Comparison of ENCODE assay signal across 8 cellular contexts in the genomic region with DNA sequence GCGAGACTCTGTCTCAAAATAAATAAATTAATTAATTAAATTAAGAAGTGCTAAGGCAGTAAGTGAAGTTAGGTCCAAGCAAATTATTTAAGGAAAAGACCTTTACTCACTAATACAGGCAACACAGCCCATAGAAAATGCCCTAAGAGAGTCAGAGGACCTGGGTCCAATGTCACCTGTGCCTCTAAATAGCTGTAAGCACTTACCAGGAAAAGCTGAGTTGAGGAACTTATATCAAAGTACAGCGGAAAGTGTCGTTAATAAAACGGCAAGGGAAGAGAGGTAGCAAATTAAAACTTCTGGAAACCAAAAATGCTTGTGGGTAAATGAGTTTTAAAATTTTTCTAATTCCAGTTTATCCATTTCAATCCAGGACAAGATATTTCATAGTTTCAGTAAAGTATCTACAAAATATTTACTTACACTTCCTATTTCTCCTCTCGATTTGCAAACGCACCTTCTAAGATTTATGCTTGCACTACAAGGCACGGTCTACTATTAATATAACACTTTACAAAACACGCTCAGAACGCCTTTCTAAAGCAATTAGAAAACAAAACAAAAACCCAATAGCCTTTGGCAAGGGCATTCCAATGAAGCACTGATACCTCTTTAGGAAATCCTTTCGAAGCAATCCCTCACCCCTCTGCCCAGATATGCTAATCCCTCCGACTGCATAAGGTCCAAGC. TPM values are rescaled to one million over a fixed set of nuclear protein-coding genes. Genes with fewer than 3 reads are reported as not detected.
DNase-seq lines count a peak whose midpoint lies in the region; ATAC-seq, FAIRE-seq and TF ChIP-seq lines count a peak whose summit lies in the region.

No MANE protein-coding gene starts in this region.

- peaks cover 8% of the 10 kb centered on the region for H3F3A ChIP-seq in SU-DHL-6 (ENCODE audit: insufficient read depth)

- H3K27me3 Mint-ChIP-seq in activated CD8-positive, alpha-beta memory T cell treated with anti-CD3 and anti-CD28 coated beads, Interleukin-2, amount 10 ng/mL, durations not matched to agents 7 days and 5 days, result no peaks in the 10 kb centered on the region

- H3K36me3 ChIP-seq in SU-DHL-6 (ENCODE audit: low read length) (no peaks in the 10 kb centered on the region), rectal smooth muscle tissue (ENCODE audit: control insufficient read depth, insufficient read depth, low read length) (no peaks in the 10 kb centered on the region)

- H3K79me2 ChIP-seq in SU-DHL-6 (ENCODE audit: insufficient read depth, low read length), result peaks cover 34% of the 10 kb centered on the region

- no peak for DNase-seq in activated CD8-positive, alpha-beta memory T cell treated with anti-CD3 and anti-CD28 coated beads, Interleukin-2, amount 10 ng/mL, durations not matched to agents 7 days and 5 days
- DNase-seq in activated CD8-positive, alpha-beta memory T cell treated with anti-CD3 and anti-CD28 coated beads for 24 hours, result no peak
- DNase-seq in fibroblast of the aortic adventitia (ENCODE audit: low read depth) (no peak), posterior cingulate gyrus (no peak), urothelium cell line (ENCODE audit: low spot score) (no peak)

- H3K27me3 ChIP-seq in SU-DHL-6 (ENCODE audit: low read length), result no peaks in the 10 kb centered on the region
- no peaks in the 10 kb centered on the region for H3K27me3 ChIP-seq in rectal smooth muscle tissue (ENCODE audit: control insufficient read depth, insufficient read depth, low read length)

- CTCF ChIA-PET in activated CD8-positive, alpha-beta memory T cell treated with anti-CD3 and anti-CD28 coated beads, Interleukin-2, amount 10 ng/mL, durations not matched to agents 7 days and 5 days (lab: Charles Lee), result interaction anchor here (0.9 to 2.9 kb wide), 14 partner anchors 9 to 635 kb away, joined by 3 to 24 read pairs (median 11); partner anchors contain the start of genes ALG11 and SUGT1

- peak overlapping the region; percentile 78 for H3K9ac ChIP-seq in SU-DHL-6 (ENCODE audit: low read length)
- H3K9ac ChIP-seq in rectal smooth muscle tissue (ENCODE audit: low read length), result peak overlapping the region; percentile 87

- H3K4me1 Mint-ChIP-seq in activated CD8-positive, alpha-beta memory T cell treated with anti-CD3 and anti-CD28 coated beads, Interleukin-2, amount 10 ng/mL, durations not matched to agents 7 days and 5 days, result peaks cover 37% of the 10 kb centered on the region

- H3K4me3 ChIP-seq in SU-DHL-6 (ENCODE audit: insufficient read depth, low read length, poor library complexity, severe bottlenecking), result peak overlapping the region; percentile 97
- peak overlapping the region; percentile 83 for H3K4me3 ChIP-seq in fibroblast of the aortic adventitia (ENCODE audit: low read depth, low read length)
- H3K4me3 ChIP-seq in rectal smooth muscle tissue (ENCODE audit: low read length), result peak overlapping the region; percentile 94

- intact Hi-C loops in posterior cingulate gyrus (cut with DNase I), result loop anchor here (1.0 to 10.0 kb wide), 5 partner anchors 47 to 437 kb away; partner anchors contain the start of genes ALG11, ATP7B and SUGT1

- TF ChIP-seq CTCF in SU-DHL-6 (IDR thresholded peaks at IDR 0.05; ENCODE audit: insufficient read depth, low read length, poor library complexity, severe bottlenecking), result no peak
- TF ChIP-seq CTCF in fibroblast of the aortic adventitia (IDR thresholded peaks at IDR 0.05; ENCODE audit: insufficient read depth, low read length), result no peak

- peaks cover 10% of the 10 kb centered on the region for H3K36me3 Mint-ChIP-seq in activated CD8-positive, alpha-beta memory T cell treated with anti-CD3 and anti-CD28 coated beads, Interleukin-2, amount 10 ng/mL, durations not matched to agents 7 days and 5 days

- no peak for ATAC-seq in activated CD8-positive, alpha-beta memory T cell treated with anti-CD3 and anti-CD28 coated beads, Interleukin-2, amount 10 ng/mL, durations not matched to agents 7 days and 5 days
- ATAC-seq in GM19324 (IDR thresholded peaks at IDR 0.05; ENCODE audit: low FRiP score, unreplicated experiment), result no peak

- H3K27ac ChIP-seq in SU-DHL-6 (ENCODE audit: low read depth, low read length), result peak overlapping the region; percentile 39; the same call in 1 of the 2 replicates
- peak overlapping the region; percentile 94 for H3K27ac ChIP-seq in rectal smooth muscle tissue (ENCODE audit: low read depth, low read length)

- H4K20me1 ChIP-seq in SU-DHL-6 (ENCODE audit: low read depth, low read length), result no peaks in the 10 kb centered on the region

- peak overlapping the region; percentile 93 for H3K27ac Mint-ChIP-seq in activated CD8-positive, alpha-beta memory T cell treated with anti-CD3 and anti-CD28 coated beads, Interleukin-2, amount 10 ng/mL, durations not matched to agents 7 days and 5 days

- H3K4me1 ChIP-seq in rectal smooth muscle tissue (ENCODE audit: control insufficient read depth, insufficient read depth, low read length), result peaks cover 4% of the 10 kb centered on the region

- H2AFZ ChIP-seq in SU-DHL-6 (ENCODE audit: low read depth, low read length, severe bottlenecking), result peak overlapping the region; percentile 79

- FAIRE-seq in urothelium cell line (lab: Jason Lieb, UNC), result no peak

- H3K9me3 ChIP-seq in SU-DHL-6 (ENCODE audit: insufficient read depth, low read length), result no peaks in the 10 kb centered on the region

- peak overlapping the region; percentile 87 for H3K4me3 Mint-ChIP-seq in activated CD8-positive, alpha-beta memory T cell treated with anti-CD3 and anti-CD28 coated beads, Interleukin-2, amount 10 ng/mL, durations not matched to agents 7 days and 5 days

- H3K9me2 ChIP-seq in SU-DHL-6 (replicated peaks; ENCODE audit: insufficient read depth, low read length), result no peaks in the 10 kb centered on the region

- H3K4me2 ChIP-seq in SU-DHL-6 (ENCODE audit: low read depth, low read length, poor library complexity, severe bottlenecking), result peak overlapping the region; percentile 98

- no peaks in the 10 kb centered on the region for H3K9me3 Mint-ChIP-seq in activated CD8-positive, alpha-beta memory T cell treated with anti-CD3 and anti-CD28 coated beads, Interleukin-2, amount 10 ng/mL, durations not matched to agents 7 days and 5 days (ENCODE audit: low read depth)

RNA-seq across cellular contexts. Expression of gene VPS36, which starts 1.0 kb away (rescaled TPM):
- 10 to 100 TPM; 42.5 to 46.7 TPM for total RNA-seq in activated CD8-positive, alpha-beta memory T cell treated with anti-CD3 and anti-CD28 coated beads, Interleukin-2, amount 10 ng/mL, durations not matched to agents 7 days and 5 days
- 39.1 and 62.5 TPM in 2 replicates for total RNA-seq in fibroblast of the aortic adventitia (ENCODE audit: low replicate concordance)

RNA-seq across cellular contexts. Expression of gene CKAP2, which starts 5.8 kb away (rescaled TPM):
- total RNA-seq in activated CD8-positive, alpha-beta memory T cell treated with anti-CD3 and anti-CD28 coated beads, Interleukin-2, amount 10 ng/mL, durations not matched to agents 7 days and 5 days, result 10 to 100 TPM; 63.7 to 71.7 TPM
- 9.2 and 55.5 TPM in 2 replicates for total RNA-seq in fibroblast of the aortic adventitia (ENCODE audit: low replicate concordance)

RNA-seq across cellular contexts. Expression of gene THSD1, which starts 43.5 kb away (rescaled TPM):
- total RNA-seq in activated CD8-positive, alpha-beta memory T cell treated with anti-CD3 and anti-CD28 coated beads, Interleukin-2, amount 10 ng/mL, durations not matched to agents 7 days and 5 days, result under 1 TPM; 0.26 TPM
- total RNA-seq in fibroblast of the aortic adventitia (ENCODE audit: low replicate concordance), result 4.8 and 6.0 TPM in 2 replicates
